22 cellular contexts compared by ENCODE assay signal in genomic region chr11:60859616-60860250, GRCh38.
DNase-seq lines count a peak whose midpoint lies in the region; ATAC-seq lines count a peak whose summit lies in the region.
"Had no signal": no experiment of that assay in that cellular context is flagged by ENCODE, and none has a peak within 500 bp of the region (broad histone marks: within the 10 kb centered on the region; RNA-seq: fewer than 3 reads in every experiment).

No MANE protein-coding gene starts in this region.

- no peak for ATAC-seq in stimulated activated naive CD8-positive, alpha-beta T cell treated with anti-CD3 and anti-CD28 coated beads, Interleukin-15, amount 100 ng/mL, for 72 hours
- no peak for ATAC-seq in stimulated activated naive CD8-positive, alpha-beta T cell treated with anti-CD3 and anti-CD28 coated beads, Interleukin-15, Interleukin-2, amounts not matched to agents 100 U/mL and 50 U/mL, for 24 hours
- ATAC-seq in GM21737 (IDR thresholded peaks at IDR 0.05; ENCODE audit: unreplicated experiment): no peak
- ATAC-seq: activated CD4-positive, alpha-beta T cell treated with anti-CD3 and anti-CD28 coated beads for 36 hours; body of pancreas; left lobe of liver; psoas muscle had no signal

- peaks cover 44% of the 10 kb centered on the region for H3K4me1 Mint-ChIP-seq in stimulated activated naive CD8-positive, alpha-beta T cell treated with anti-CD3 and anti-CD28 coated beads, Interleukin-15, amount 100 ng/mL, for 72 hours

- DNase-seq in stimulated activated naive CD8-positive, alpha-beta T cell treated with anti-CD3 and anti-CD28 coated beads, Interleukin-15, amount 100 ng/mL, for 72 hours: no peak
- DNase-seq in stimulated activated naive CD8-positive, alpha-beta T cell treated with anti-CD3 and anti-CD28 coated beads, Interleukin-15, Interleukin-2, amounts not matched to agents 100 U/mL and 50 U/mL, for 24 hours: no peak
- DNase-seq in globus pallidus (ENCODE audit: low spot score): peak; percentile 84
- peak in 33 of 56 donors; percentile 6 to 68 (median 35) for DNase-seq in nucleus accumbens (lab: John Stamatoyannopoulos, UW)
- no peak for DNase-seq in inferior parietal cortex (ENCODE audit: extremely low spot score)
- no peak for DNase-seq in effector CD8-positive, alpha-beta T cell (lab: John Stamatoyannopoulos, UW)
- DNase-seq in NCI-H2227 (lab: John Stamatoyannopoulos, UW; ENCODE audit: unreplicated experiment): no peak
- DNase-seq: activated CD4-positive, alpha-beta T cell treated with anti-CD3 and anti-CD28 coated beads for 36 hours; body of pancreas; HCEC 1CT; NCI-H1436; NCI-H524; small intestine; stimulated activated CD4-positive, alpha-beta T cell treated with anti-CD3 and anti-CD28 coated beads, Interleukin-2, amount 100 ng/mL, for 48 hours; stimulated activated naive CD4-positive, alpha-beta T cell treated with Interleukin-2 at 50 U/mL for 16 hours; transverse colon had no signal

- H3K27ac Mint-ChIP-seq in stimulated activated naive CD8-positive, alpha-beta T cell treated with anti-CD3 and anti-CD28 coated beads, Interleukin-15, amount 100 ng/mL, for 72 hours: peak overlapping the region; percentile 73 to 87
- H3K27ac Mint-ChIP-seq: neural progenitor cell had no signal

- H3K4me3 Mint-ChIP-seq in stimulated activated naive CD8-positive, alpha-beta T cell treated with anti-CD3 and anti-CD28 coated beads, Interleukin-15, amount 100 ng/mL, for 72 hours: no peak overlapping the region
- H3K4me3 Mint-ChIP-seq: activated CD4-positive, alpha-beta T cell treated with anti-CD3 and anti-CD28 coated beads for 36 hours; CD14-positive monocyte; neural progenitor cell; T-helper 1 cell treated with Interleukin-12 subunit alpha and Interleukin-12 subunit beta and Interleukin-4 antibody, amounts not matched to agents 30 μg/mL and 1 μg/mL, for 36 hours had no signal

- no peaks in the 10 kb centered on the region for H3K27me3 Mint-ChIP-seq in stimulated activated naive CD8-positive, alpha-beta T cell treated with anti-CD3 and anti-CD28 coated beads, Interleukin-15, amount 100 ng/mL, for 72 hours
- H3K27me3 Mint-ChIP-seq: activated CD4-positive, alpha-beta T cell treated with anti-CD3 and anti-CD28 coated beads for 36 hours had no signal

- H3K9me3 Mint-ChIP-seq in stimulated activated naive CD8-positive, alpha-beta T cell treated with anti-CD3 and anti-CD28 coated beads, Interleukin-15, amount 100 ng/mL, for 72 hours: no peaks in the 10 kb centered on the region
- H3K9me3 Mint-ChIP-seq: neural progenitor cell; T-helper 1 cell treated with Interleukin-12 subunit alpha and Interleukin-12 subunit beta and Interleukin-4 antibody, amounts not matched to agents 30 μg/mL and 1 μg/mL, for 36 hours had no signal

Comparison
In these comparisons a context has a peak if more than half of its experiments do, and no peak if none do; other contexts are left out.
1. DNase-seq: peak in globus pallidus (single experiment) and nucleus accumbens (33 of 56); none in stimulated activated naive CD8-positive, alpha-beta T cell treated with anti-CD3 and anti-CD28 coated beads, Interleukin-15, amount 100 ng/mL, for 72 hours (0 of 2), stimulated activated naive CD8-positive, alpha-beta T cell treated with anti-CD3 and anti-CD28 coated beads, Interleukin-15, Interleukin-2, amounts not matched to agents 100 U/mL and 50 U/mL, for 24 hours (single experiment), inferior parietal cortex (single experiment), effector CD8-positive, alpha-beta T cell (single experiment) and NCI-H2227 (single experiment).